ENCODE assay signal across 25 cellular contexts in the genomic region with DNA sequence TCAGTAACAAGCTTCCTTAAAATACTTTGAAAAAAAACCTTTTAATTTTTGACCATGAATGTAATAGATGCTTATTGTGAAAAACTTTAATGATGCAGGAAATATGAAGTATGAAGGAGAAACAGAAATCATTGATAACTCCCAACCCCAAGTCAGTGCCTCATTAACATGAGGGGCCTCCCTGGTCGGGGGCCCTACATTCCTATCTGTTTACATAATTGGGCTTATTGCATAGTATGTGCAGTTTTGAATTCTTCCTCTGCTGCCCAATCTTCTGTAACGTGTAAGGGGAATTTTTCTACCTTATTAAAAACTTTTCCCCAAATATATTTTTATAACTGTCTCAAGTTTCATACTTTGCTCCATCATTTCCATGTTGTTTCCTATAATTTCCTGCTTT. TPM values are rescaled to one million over a fixed set of nuclear protein-coding genes. Genes with fewer than 3 reads are reported as not detected.
DNase-seq lines count a peak whose midpoint lies in the region; ATAC-seq, FAIRE-seq and TF ChIP-seq lines count a peak whose summit lies in the region.
"Had no signal": no experiment of that assay in that cellular context is flagged by ENCODE, and none has a peak within 500 bp of the region (broad histone marks: within the 10 kb centered on the region; RNA-seq: fewer than 3 reads in every experiment).

No MANE protein-coding gene starts in this region.

- H2AK5ac ChIP-seq in IMR-90 (ENCODE audit: low read depth, low read length): no peak overlapping the region

- peaks cover 32% of the 10 kb centered on the region for H3K4me1 ChIP-seq in IMR-90 (ENCODE audit: control insufficient read depth, insufficient read depth, low read length)
- H3K4me1 ChIP-seq in kidney (ENCODE audit: control insufficient read depth in 1 of 2, insufficient read depth in 1 of 2, low read depth in 1 of 2, low read length in 2 of 2): peaks cover 5 to 6% of the 10 kb centered on the region in 2 donors

- H2AK9ac ChIP-seq in IMR-90 (replicated peaks; ENCODE audit: low read depth, low read length, poor library complexity): no peak overlapping the region

- no peak for FAIRE-seq in kidney (lab: Jason Lieb, UNC)
- FAIRE-seq: endometrium, islet of Langerhans had no signal

- intact Hi-C loops in IMR-90 (cut with micrococcal nuclease): loop anchor here (5.0 to 10.0 kb wide), 2 partner anchors 516 to 849 kb away; a partner anchor contains a TSS
- intact Hi-C loops in kidney (cut with DNase I): loop anchor here (10.0 kb wide), 1 partner anchor 1239 kb away; no protein-coding TSS in a partner anchor

- H2BK5ac ChIP-seq in IMR-90 (ENCODE audit: low read depth, low read length, poor library complexity, severe bottlenecking): no peak overlapping the region

- peaks cover 7% of the 10 kb centered on the region; the same call in 1 of the 2 replicates for H3K9me1 ChIP-seq in IMR-90 (ENCODE audit: insufficient read depth, low read length)

- no peak for TF ChIP-seq RAD21 in IMR-90 (IDR thresholded peaks at IDR 0.05; ENCODE audit: low read length)

- H3K27ac ChIP-seq in IMR-90 (ENCODE audit: insufficient read depth, low read length) (peak overlapping the region; percentile 10; the same call in 1 of the 2 replicates), kidney (ENCODE audit: low read depth in 2 of 2, low read length in 2 of 2) (no peak overlapping the region)
- H3K27ac ChIP-seq: colonic mucosa, RWPE1, skin epidermis had no signal

- CTCF ChIA-PET in IMR-90 (lab: Yijun Ruan, JAX): interaction anchor here (0.8 to 3.7 kb wide), 8 partner anchors 9 to 259 kb away, joined by 3 to 26 read pairs (median 3); no protein-coding TSS in a partner anchor

- H3K36me3 ChIP-seq in IMR-90 (ENCODE audit: control insufficient read depth, insufficient read depth, low read length) (peaks cover 12% of the 10 kb centered on the region; the same call in 1 of the 2 replicates), kidney (ENCODE audit: control insufficient read depth in 1 of 2, insufficient read depth in 2 of 2, low read length in 2 of 2) (peaks cover 0 to 10% of the 10 kb centered on the region in 2 donors)
- H3K36me3 ChIP-seq: colonic mucosa had no signal

- TF ChIP-seq CTCF in IMR-90 (conservative IDR thresholded peaks at IDR 0.05; ENCODE audit: low read depth, low read length): no peak
- no peak for TF ChIP-seq CTCF in cardiac fibroblast (IDR thresholded peaks at IDR 0.05; ENCODE audit: low read depth, low read length)
- TF ChIP-seq CTCF in kidney (IDR thresholded peaks at IDR 0.05; ENCODE audit: borderline replicate concordance, extremely low read depth, insufficient read depth): no peak

- BruUV-seq in IMR-90 (replicated peaks; lab: Mats Ljungman, UMichigan): no TSS peak

- no peak overlapping the region for H3K4me3 ChIP-seq in IMR-90 (ENCODE audit: insufficient read depth, low read depth, low read length)
- no peak overlapping the region for H3K4me3 ChIP-seq in cardiac fibroblast (replicated peaks in 1 of 2; ENCODE audit: low read depth in 2 of 2, low read length in 2 of 2)
- H3K4me3 ChIP-seq in kidney (ENCODE audit: low read length in 2 of 2): no peak overlapping the region
- H3K4me3 ChIP-seq: colonic mucosa, skin epidermis had no signal

- peaks cover 18% of the 10 kb centered on the region for H4K20me1 ChIP-seq in IMR-90 (ENCODE audit: insufficient read depth, low read length)

- H3K56ac ChIP-seq in IMR-90 (ENCODE audit: extremely low read depth, insufficient read depth, low read length): no peak overlapping the region

- H3K4me2 ChIP-seq in IMR-90 (ENCODE audit: low read depth, low read length): peak overlapping the region; percentile 79

- no peak overlapping the region for H3K14ac ChIP-seq in IMR-90 (replicated peaks; ENCODE audit: low read depth, low read length)

- DNase-seq in IMR-90 (peak; percentile 34), cardiac fibroblast (ENCODE audit: low read depth in 2 of 2) (peak; percentile 25 to 60), lung microvascular endothelial cell (ENCODE audit: low read depth in 2 of 2) (peak; percentile 17 to 42), NCI-H82 treated with DMSO at 0.1 percent for 48 hours (lab: John Stamatoyannopoulos, UW; ENCODE audit: unreplicated experiment) (no peak), kidney (no peak), cerebellum (ENCODE audit: low spot score) (no peak)
- no peak for DNase-seq in central memory CD4-positive, alpha-beta T cell
- DNase-seq: activated CD4-positive, alpha-beta T cell treated with anti-CD3 and anti-CD28 coated beads for 1 hour; activated naive CD4-positive, alpha-beta T cell treated with anti-CD3 and anti-CD28 coated beads for 36 hours; activated T-cell treated with anti-CD3 and anti-CD28 coated beads, Interleukin-2, amount 50 U/mL, for 48 hours; aorta; colonic mucosa; foreskin fibroblast; hippocampal formation; natural killer cell; NCI-H1092 treated with DMSO at 0.1 percent for 48 hours; NCI-H2081 treated with DMSO at 0.1 percent for 48 hours; NCI-H446 treated with DMSO at 0.1 percent for 48 hours; posterior cingulate gyrus; stimulated activated CD4-positive, alpha-beta T cell treated with anti-CD3 and anti-CD28 coated beads, Interleukin-4, amount 100 ng/mL, for 1 hour; SW 1271 had no signal

- no CpG with 5 or more reads among the region's 2 CpGs for WGBS in IMR-90 (ENCODE audit: extremely low coverage in 2 of 2, insufficient read length in 1 of 2), 2 experiments

- H3K18ac ChIP-seq in IMR-90 (ENCODE audit: low read depth, low read length): peak overlapping the region; percentile 44; the same call in 1 of the 2 replicates

- in situ Hi-C loops in IMR-90 (cut with MboI; ENCODE audit: low sequenced_read_pairs): loop anchor here (10.0 kb wide), 2 partner anchors 459 to 1239 kb away; no protein-coding TSS in a partner anchor

- H4K5ac ChIP-seq in IMR-90 (ENCODE audit: low read depth, low read length): no peak overlapping the region

- H3K9me3 ChIP-seq in IMR-90 (ENCODE audit: control insufficient read depth, insufficient read depth, low read length): no peaks in the 10 kb centered on the region
- H3K9me3 ChIP-seq in kidney (ENCODE audit: control insufficient read depth in 1 of 2, low read length in 2 of 2): no peaks in the 10 kb centered on the region
- H3K9me3 ChIP-seq: colonic mucosa had no signal

- TF ChIP-seq POLR2A in IMR-90 (IDR thresholded peaks at IDR 0.05; ENCODE audit: low read depth, low read length): no peak

- no peak overlapping the region for H2BK20ac ChIP-seq in IMR-90 (ENCODE audit: low read depth, low read length)

- 0 out of 2 replicates have a peak, but pooled peaks have one; percentile 12 for ATAC-seq in IMR-90 (ENCODE audit: low read depth)
- ATAC-seq: natural killer cell had no signal

- no peak overlapping the region; a peak in 1 of 4 replicates for H4K8ac ChIP-seq in IMR-90 (ENCODE audit: low read depth in 2 of 2, low read length in 2 of 2)

- peaks cover 22 to 48% of the 10 kb centered on the region in 2 experiments for H3K79me1 ChIP-seq in IMR-90 (ENCODE audit: low read depth in 1 of 2, low read length in 2 of 2)

- dilution Hi-C loops in IMR-90 (cut with HindIII; ENCODE audit: low sequenced_read_pairs, unreplicated experiment): no loop called here

- no peak overlapping the region for H3K9ac ChIP-seq in IMR-90 (ENCODE audit: low read depth, low read length)
- H3K9ac ChIP-seq in kidney (ENCODE audit: low read length in 2 of 2): no peak overlapping the region

- no peak overlapping the region for H3K4ac ChIP-seq in IMR-90 (ENCODE audit: low read depth, low read length)

- no peak overlapping the region for H2BK120ac ChIP-seq in IMR-90 (ENCODE audit: low read depth, low read length)

- no peak overlapping the region for H3K23ac ChIP-seq in IMR-90 (ENCODE audit: low read depth, low read length)

- H2BK15ac ChIP-seq in IMR-90 (ENCODE audit: low read depth, low read length): no peak overlapping the region

- no peaks in the 10 kb centered on the region for H3K27me3 ChIP-seq in IMR-90 (ENCODE audit: control insufficient read depth, insufficient read depth, low read length)
- H3K27me3 ChIP-seq: colonic mucosa had no signal

- POLR2A ChIA-PET in IMR-90 (lab: Charles Lee; ENCODE audit: unreplicated experiment): no interaction called here

- no peak overlapping the region for H4K91ac ChIP-seq in IMR-90 (ENCODE audit: insufficient read depth, low read depth, low read length)

- H2AFZ ChIP-seq in IMR-90 (replicated peaks; ENCODE audit: low read length, poor library complexity): no peak overlapping the region

TF ChIP-seq in IMR-90, 13 proteins besides CTCF, POLR2A, EP300 and RAD21:
- TF ChIP-seq SMC3 (IDR thresholded peaks at IDR 0.05; ENCODE audit: low read depth, low read length) (no peak), RFX5 (IDR thresholded peaks at IDR 0.05; ENCODE audit: low read depth, low read length) (no peak), RCOR1 (IDR thresholded peaks at IDR 0.05; ENCODE audit: insufficient replicate concordance, low read length) (no peak), CEBPB (IDR thresholded peaks at IDR 0.05; ENCODE audit: low read depth, low read length) (peak; percentile 35; the same call in 1 of the 2 replicates)
- TF ChIP-seq, protein P1, sequence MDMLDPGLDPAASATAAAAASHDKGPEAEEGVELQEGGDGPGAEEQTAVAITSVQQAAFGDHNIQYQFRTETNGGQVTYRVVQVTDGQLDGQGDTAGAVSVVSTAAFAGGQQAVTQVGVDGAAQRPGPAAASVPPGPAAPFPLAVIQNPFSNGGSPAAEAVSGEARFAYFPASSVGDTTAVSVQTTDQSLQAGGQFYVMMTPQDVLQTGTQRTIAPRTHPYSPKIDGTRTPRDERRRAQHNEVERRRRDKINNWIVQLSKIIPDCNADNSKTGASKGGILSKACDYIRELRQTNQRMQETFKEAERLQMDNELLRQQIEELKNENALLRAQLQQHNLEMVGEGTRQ (IDR thresholded peaks at IDR 0.05; ENCODE audit: low read depth, low read length): no peak

RNA-seq across cellular contexts. Expression of a gene that starts 9.8 kb away (rescaled TPM):
- total RNA-seq in IMR-90 (2012; rRNA removed): 22.5 and 25.8 TPM in 2 replicates
- 16.6 and 16.9 TPM in 2 replicates for polyA plus RNA-seq in IMR-90 (2012; rRNA removed)
- polyA plus RNA-seq in IMR-90 (2012; cell fraction: cytosol; rRNA removed): 14.0 and 18.1 TPM in 2 replicates
- polyA plus RNA-seq in IMR-90 (2012; cell fraction: nucleus; rRNA removed; ENCODE audit: low replicate concordance): 9.9 and 11.9 TPM in 2 replicates
- 21.4 and 40.3 TPM in 2 replicates for total RNA-seq in lung microvascular endothelial cell
- total RNA-seq in kidney: 12.9 TPM
- 11.7 TPM for polyA plus RNA-seq in kidney (ENCODE audit: insufficient read depth, low read depth, low replicate concordance)
- 7.3 TPM for total RNA-seq in cerebellum

Comparison
In these comparisons a context has a peak if more than half of its experiments do, and no peak if none do; other contexts are left out.
1. DNase-seq: peak in IMR-90 (single experiment), cardiac fibroblast (2 of 2) and lung microvascular endothelial cell (2 of 2); none in NCI-H82 treated with DMSO at 0.1 percent for 48 hours (single experiment), central memory CD4-positive, alpha-beta T cell (single experiment), kidney (single experiment) and cerebellum (single experiment).